ENCODE assay signal across 1 cellular context in genomic region chr5:155530046-155530445, GRCh38.
TF ChIP-seq lines count a peak whose summit lies in the region.

No MANE protein-coding gene starts in this region.

TF ChIP-seq in GM23338, 12 proteins besides CTCF, POLR2A, EP300 and RAD21 (continued from another document):
- no peak for TF ChIP-seq ZNF462 (CRISPR knock-in tag; IDR thresholded peaks at IDR 0.05)
